Comparison of ENCODE assay signal across 13 cellular contexts in the genomic region with DNA sequence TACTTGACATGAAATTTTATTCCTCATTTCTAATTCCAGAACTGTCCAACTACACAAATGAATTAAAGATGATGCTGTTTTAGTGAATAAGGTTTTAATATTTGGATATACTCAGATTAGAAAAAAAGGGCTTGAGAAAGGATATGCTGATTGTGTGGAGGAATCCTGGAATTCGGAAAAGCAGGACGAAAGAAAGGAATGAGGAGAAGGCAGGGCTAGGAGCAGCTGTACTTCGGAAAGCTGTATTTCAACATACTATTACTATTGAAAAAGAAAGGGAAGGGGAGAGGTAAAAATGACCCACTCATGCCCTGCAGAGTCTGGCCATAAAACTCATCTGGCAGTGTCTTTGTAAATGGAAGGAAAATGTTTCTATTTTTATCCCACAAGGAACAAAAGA.
"Had no signal": no experiment of that assay in that cellular context is flagged by ENCODE, and none has a peak within 500 bp of the region (broad histone marks: within the 10 kb centered on the region; RNA-seq: fewer than 3 reads in every experiment).

No MANE protein-coding gene starts in this region.

- H3K4me3 ChIP-seq: esophagus squamous epithelium, lower lobe of right lung, prostate gland, transverse colon, upper lobe of right lung, uterus had no signal

- H3K36me3 ChIP-seq: esophagus squamous epithelium, lower lobe of right lung, prostate gland, upper lobe of right lung, uterus had no signal

- H3K9me3 ChIP-seq: lower lobe of right lung, prostate gland, transverse colon, upper lobe of right lung, uterus had no signal

- H3K27ac ChIP-seq: esophagus squamous epithelium, lower lobe of right lung, prostate gland, transverse colon, upper lobe of right lung, uterus had no signal

- H3K9me3 Mint-ChIP-seq: effector memory CD8-positive, alpha-beta T cell; natural killer cell; stimulated activated naive B cell treated with anti-CD40 and anti-IgM and Interleukin-4, amounts not matched to agents 10 μg/mL and 1 μg/mL and 100 μg/mL, for 72 hours had no signal

- FAIRE-seq: small intestine had no signal

- H3K27ac Mint-ChIP-seq: effector memory CD8-positive, alpha-beta T cell; natural killer cell; stimulated activated naive B cell treated with anti-CD40 and anti-IgM and Interleukin-4, amounts not matched to agents 10 μg/mL and 1 μg/mL and 100 μg/mL, for 72 hours; stimulated activated naive CD8-positive, alpha-beta T cell treated with anti-CD3 and anti-CD28 coated beads, Interleukin-15, Interleukin-2, amounts not matched to agents 100 ng/mL and 50 ng/mL, for 24 hours had no signal

- DNase-seq: cortex of kidney, esophagus squamous epithelium, upper lobe of right lung had no signal

- H3K4me1 Mint-ChIP-seq: natural killer cell; neural crest cell; stimulated activated naive B cell treated with anti-CD40 and anti-IgM and Interleukin-4, amounts not matched to agents 10 μg/mL and 1 μg/mL and 100 μg/mL, for 72 hours had no signal

- H3K27me3 Mint-ChIP-seq: stimulated activated naive CD8-positive, alpha-beta T cell treated with anti-CD3 and anti-CD28 coated beads, Interleukin-15, Interleukin-2, amounts not matched to agents 100 ng/mL and 50 ng/mL, for 24 hours had no signal

- H3K4me3 Mint-ChIP-seq: effector memory CD8-positive, alpha-beta T cell; natural killer cell; neural crest cell; stimulated activated naive B cell treated with anti-CD40 and anti-IgM and Interleukin-4, amounts not matched to agents 10 μg/mL and 1 μg/mL and 100 μg/mL, for 72 hours; stimulated activated naive CD8-positive, alpha-beta T cell treated with anti-CD3 and anti-CD28 coated beads, Interleukin-15, Interleukin-2, amounts not matched to agents 100 ng/mL and 50 ng/mL, for 24 hours had no signal

- H3K4me1 ChIP-seq: prostate gland, upper lobe of right lung, uterus had no signal

- H3K27me3 ChIP-seq: esophagus squamous epithelium, transverse colon, upper lobe of right lung, uterus had no signal
